Comparison of ENCODE assay signal across 8 cellular contexts in the genomic region with DNA sequence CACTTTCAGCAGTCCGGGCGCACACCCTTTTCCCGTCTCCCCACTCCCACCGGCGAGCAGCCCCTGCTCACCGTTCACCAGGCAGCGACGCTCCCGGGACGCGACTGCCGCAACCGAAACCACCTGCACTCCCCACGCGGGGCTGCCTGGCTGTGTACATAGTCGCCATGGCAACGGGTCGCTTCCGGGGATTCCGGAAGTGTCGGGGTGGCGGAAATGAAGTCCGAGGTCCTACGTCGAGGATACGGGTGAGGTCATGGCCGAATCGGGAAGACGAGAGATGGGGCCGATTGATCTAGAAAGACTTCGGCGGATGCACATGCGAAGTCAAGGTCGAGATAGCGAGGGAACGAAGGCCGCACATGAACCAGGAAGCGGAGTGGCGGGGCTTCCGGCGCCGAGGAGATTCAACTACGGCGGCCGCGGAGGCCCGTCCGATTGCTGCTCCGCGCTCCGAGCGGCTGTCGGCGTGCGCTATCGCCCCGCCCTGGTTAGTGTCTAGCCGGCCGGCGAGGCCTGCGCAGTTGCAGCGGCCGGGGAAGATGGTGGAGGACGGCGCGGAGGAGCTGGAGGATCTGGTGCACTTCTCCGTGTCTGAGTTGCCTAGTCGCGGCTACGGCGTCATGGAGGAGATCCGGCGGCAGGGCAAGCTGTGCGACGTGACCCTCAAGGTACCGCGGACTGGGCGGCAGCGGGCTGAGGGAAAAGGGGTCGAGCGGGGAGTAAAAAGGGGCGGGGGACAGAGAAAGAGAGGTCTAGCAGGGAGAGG. TPM values are rescaled to one million over a fixed set of nuclear protein-coding genes. Genes with fewer than 3 reads are reported as not detected.
DNase-seq lines count a peak whose midpoint lies in the region; ATAC-seq, FAIRE-seq and TF ChIP-seq lines count a peak whose summit lies in the region.

A gene with protein sequence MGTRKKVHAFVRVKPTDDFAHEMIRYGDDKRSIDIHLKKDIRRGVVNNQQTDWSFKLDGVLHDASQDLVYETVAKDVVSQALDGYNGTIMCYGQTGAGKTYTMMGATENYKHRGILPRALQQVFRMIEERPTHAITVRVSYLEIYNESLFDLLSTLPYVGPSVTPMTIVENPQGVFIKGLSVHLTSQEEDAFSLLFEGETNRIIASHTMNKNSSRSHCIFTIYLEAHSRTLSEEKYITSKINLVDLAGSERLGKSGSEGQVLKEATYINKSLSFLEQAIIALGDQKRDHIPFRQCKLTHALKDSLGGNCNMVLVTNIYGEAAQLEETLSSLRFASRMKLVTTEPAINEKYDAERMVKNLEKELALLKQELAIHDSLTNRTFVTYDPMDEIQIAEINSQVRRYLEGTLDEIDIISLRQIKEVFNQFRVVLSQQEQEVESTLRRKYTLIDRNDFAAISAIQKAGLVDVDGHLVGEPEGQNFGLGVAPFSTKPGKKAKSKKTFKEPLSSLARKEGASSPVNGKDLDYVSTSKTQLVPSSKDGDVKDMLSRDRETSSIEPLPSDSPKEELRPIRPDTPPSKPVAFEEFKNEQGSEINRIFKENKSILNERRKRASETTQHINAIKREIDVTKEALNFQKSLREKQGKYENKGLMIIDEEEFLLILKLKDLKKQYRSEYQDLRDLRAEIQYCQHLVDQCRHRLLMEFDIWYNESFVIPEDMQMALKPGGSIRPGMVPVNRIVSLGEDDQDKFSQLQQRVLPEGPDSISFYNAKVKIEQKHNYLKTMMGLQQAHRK (minus strand): TSS at position 376 of the 769 bp plus-strand sequence. CDS start 5,425 bp downstream, outside the sequence.
A gene (plus strand): TSS at position 521 of the 769 bp plus-strand sequence. CDS start 22 bp downstream, at position 543.

- H3K27ac ChIP-seq in heart right ventricle (peak within 1 kb of the TSS; percentile 74 to 96 (median 94)), upper lobe of left lung (peak within 1 kb of the TSS; percentile 93 to 97 (median 96))

- H3K9me3 ChIP-seq in heart right ventricle (no peaks in the 10 kb centered on the region), upper lobe of left lung (no peaks in the 10 kb centered on the region)

- peak in 2 of 4 donors; percentile 46 to 64 for TF ChIP-seq EP300 in upper lobe of left lung (IDR thresholded peaks at IDR 0.05)

- H3K4me3 ChIP-seq in heart right ventricle: peak within 1 kb of the TSS; percentile 57 to 92 (median 79)
- H3K4me3 ChIP-seq in upper lobe of left lung: peak within 1 kb of the TSS; percentile 65 to 97 (median 86)

- H3K4me1 ChIP-seq in heart right ventricle (peaks cover 3 to 53% (median 33%) of the 10 kb centered on the region in 9 donors), upper lobe of left lung (peaks cover 24 to 50% (median 30%) of the 10 kb centered on the region in 4 donors)

- H3K27me3 ChIP-seq in heart right ventricle: no peaks in the 10 kb centered on the region
- no peaks in the 10 kb centered on the region for H3K27me3 ChIP-seq in upper lobe of left lung

- TF ChIP-seq POLR2A in GM12891 (IDR thresholded peaks at IDR 0.05; ENCODE audit: low read depth, low read length) (peak; percentile 79), upper lobe of left lung (IDR thresholded peaks at IDR 0.05) (peak in 3 of 4 donors; percentile 60 to 80 (median 72))

- TF ChIP-seq CTCF in heart right ventricle (IDR thresholded peaks at IDR 0.05) (peak in 1 of 9 donors; percentile 5), upper lobe of left lung (IDR thresholded peaks at IDR 0.05) (peak in 3 of 6 experiments; percentile 17 to 31 (median 19))

- DNase-seq in GM12891 (ENCODE audit: insufficient read length, low spot score) (peak; percentile 94), NCI-H1417 treated with DMSO at 0.1 percent for 48 hours (lab: John Stamatoyannopoulos, UW) (peak; percentile 51), T follicular helper cell (ENCODE audit: low read depth) (peak; percentile 97), amniotic epithelial cell (ENCODE audit: low read depth) (peak; percentile 91), heart right ventricle (peak; percentile 91 to 95), posterior vena cava (ENCODE audit: low spot score) (peak; percentile 98), upper lobe of left lung (peak; percentile 94 to 97)

- intact Hi-C loops in heart right ventricle (cut with DNase I) (loop anchor here in 3 of 10 donors (1.0 to 10.0 kb wide), 3 partner anchors 16 to 118 kb away; a partner anchor contains a TSS), posterior vena cava (cut with DNase I) (no loop called here)

- 0 to 1% methylated on average over 82 of the region's 82 CpGs for WGBS in heart right ventricle, 2 donors
- WGBS in upper lobe of left lung, 2 donors: 0% methylated on average over 64 to 67 of the region's 82 CpGs

- FAIRE-seq in GM12891 (lab: Jason Lieb, UNC): peak; percentile 99

- ATAC-seq in HG02763 (IDR thresholded peaks at IDR 0.05; ENCODE audit: unreplicated experiment) (peak; percentile 90), heart right ventricle (peak; percentile 95 to 99 (median 97)), upper lobe of left lung (ENCODE audit: low FRiP score in 2 of 2) (peak; percentile 97)

- H3K36me3 ChIP-seq in heart right ventricle (peaks cover 0 to 18% (median under 1%) of the 10 kb centered on the region in 9 donors), upper lobe of left lung (peaks cover 0 to 6% (median 1%) of the 10 kb centered on the region in 4 donors)

TF ChIP-seq in GM12891, 5 proteins besides CTCF, POLR2A, EP300 and RAD21:
- peak; percentile 69; the same call in 1 of the 2 replicates for TF ChIP-seq TAF1 (IDR thresholded peaks at IDR 0.05; ENCODE audit: low read depth, low read length)
- no peak for TF ChIP-seq PAX5 (IDR thresholded peaks at IDR 0.05; ENCODE audit: insufficient read depth, low read length, severe bottlenecking)
- TF ChIP-seq POLR2AphosphoS5 (IDR thresholded peaks at IDR 0.05; ENCODE audit: low read depth, low read length): peak; percentile 83; the same call in 1 of the 2 replicates
- TF ChIP-seq SPI1 (IDR thresholded peaks at IDR 0.05; ENCODE audit: low read depth, low read length): 0 out of 2 replicates have a peak, but pooled peaks have one; percentile 11
- peak; percentile 45; the same call in 1 of the 2 replicates for TF ChIP-seq POU2F2 (IDR thresholded peaks at IDR 0.05; ENCODE audit: low read depth, low read length)

RNA-seq across cellular contexts. Expression of the first gene that starts in this region (rescaled TPM):
- polyA plus RNA-seq in GM12891 (2012; ENCODE audit: low read depth, missing spikeins): 5.4 TPM
- total RNA-seq in heart right ventricle (10 to 100 TPM in 2 of 10 donors, 1 to 10 TPM in 8; 6.3 to 12.9 (median 8.5) TPM), posterior vena cava (1 to 10 TPM; 4.7 to 5.6 TPM), upper lobe of left lung (10 to 100 TPM in 3 of 6 donors, 1 to 10 TPM in 3; 4.7 to 27.0 (median 11.3) TPM)
- polyA plus RNA-seq in heart right ventricle: 10 to 100 TPM in 1 of 2 donors, 1 to 10 TPM in 1; 4.2 to 16.6 TPM

RNA-seq across cellular contexts. Expression of the second gene that starts in this region (rescaled TPM):
- polyA plus RNA-seq in GM12891 (2012; ENCODE audit: low read depth, missing spikeins): 34.9 TPM
- total RNA-seq in heart right ventricle: 10 to 100 TPM; 32.1 to 52.5 (median 41.6) TPM
- polyA plus RNA-seq in heart right ventricle: 10 to 100 TPM; 58.5 to 85.7 TPM
- total RNA-seq in posterior vena cava: 10 to 100 TPM; 21.2 to 21.6 TPM
- total RNA-seq in upper lobe of left lung: 10 to 100 TPM; 12.6 to 35.5 (median 19.4) TPM

Comparison
In these comparisons a context has a peak if more than half of its experiments do, and no peak if none do; other contexts are left out.
1. Peak in every context shown above with its lines: DNase-seq, ATAC-seq, H3K4me3 ChIP-seq and H3K27ac ChIP-seq.